In genomic region chr21:38830667-38831525, GRCh38 we compare ENCODE assay signal across 9 cellular contexts. TPM values are rescaled to one million over a fixed set of nuclear protein-coding genes. Genes with fewer than 3 reads are reported as not detected.
DNase-seq lines count a peak whose midpoint lies in the region; ATAC-seq and TF ChIP-seq lines count a peak whose summit lies in the region.
"Had no signal": no experiment of that assay in that cellular context is flagged by ENCODE, and none has a peak within 500 bp of the region (broad histone marks: within the 10 kb centered on the region; RNA-seq: fewer than 3 reads in every experiment).

No MANE protein-coding gene starts in this region.

- no peak overlapping the region for H3K27ac Mint-ChIP-seq in nephron progenitor cell

- H3K27ac ChIP-seq in OCI-LY3 (ENCODE audit: low read length) (peak overlapping the region; percentile 98), neutrophil (peak overlapping the region; percentile 99)

- peaks cover 4% of the 10 kb centered on the region for H3K36me3 Mint-ChIP-seq in nephron progenitor cell (ENCODE audit: low read depth)
- H3K36me3 Mint-ChIP-seq: immature natural killer cell had no signal

- peak; percentile 56 for ATAC-seq in GM18519 (IDR thresholded peaks at IDR 0.05; ENCODE audit: low FRiP score, unreplicated experiment)
- peak; percentile 84 for ATAC-seq in HG02571 (IDR thresholded peaks at IDR 0.05; ENCODE audit: unreplicated experiment)

- peaks cover 13% of the 10 kb centered on the region for H3K27me3 Mint-ChIP-seq in nephron progenitor cell (ENCODE audit: low read depth, poor library complexity)

- H3K36me3 ChIP-seq in OCI-LY3 (replicated peaks; ENCODE audit: low read depth, low read length): peaks cover under 1% of the 10 kb centered on the region
- no peaks in the 10 kb centered on the region for H3K36me3 ChIP-seq in neutrophil
- H3K36me3 ChIP-seq in H7 (replicated peaks; ENCODE audit: control insufficient read depth, insufficient read depth, low read length): no peaks in the 10 kb centered on the region

- H3K4me1 ChIP-seq in OCI-LY3 (ENCODE audit: low read length) (peaks cover 22% of the 10 kb centered on the region), neutrophil (ENCODE audit: control insufficient read depth in 1 of 2, insufficient read depth in 1 of 2, low read depth in 1 of 2, low read length in 1 of 2) (peaks cover 37 to 38% of the 10 kb centered on the region in 2 experiments)

- no peaks in the 10 kb centered on the region for H3K4me1 Mint-ChIP-seq in nephron progenitor cell

- TF ChIP-seq CTCF in OCI-LY3 (IDR thresholded peaks at IDR 0.05; ENCODE audit: low read depth, low read length) (no peak), neutrophil (IDR thresholded peaks at IDR 0.05) (no peak), nephron progenitor cell (IDR thresholded peaks at IDR 0.05) (no peak)

- peak overlapping the region; percentile 60 for H3K9ac ChIP-seq in OCI-LY3 (ENCODE audit: low read length)

- H4K20me1 ChIP-seq in OCI-LY3 (ENCODE audit: insufficient read depth, low read length): no peaks in the 10 kb centered on the region

- H3K9me3 Mint-ChIP-seq in nephron progenitor cell: peaks cover 20% of the 10 kb centered on the region
- H3K9me3 Mint-ChIP-seq: immature natural killer cell had no signal

- H3K4me2 ChIP-seq in OCI-LY3 (ENCODE audit: low read length): peak overlapping the region; percentile 71

- no peaks in the 10 kb centered on the region for H3K79me2 ChIP-seq in OCI-LY3 (ENCODE audit: low read length)

- H3K27me3 ChIP-seq in OCI-LY3 (ENCODE audit: low read depth, low read length) (no peaks in the 10 kb centered on the region), neutrophil (no peaks in the 10 kb centered on the region), H7 (ENCODE audit: control insufficient read depth, insufficient read depth, low read length) (no peaks in the 10 kb centered on the region)

- H3K4me3 ChIP-seq in OCI-LY3 (ENCODE audit: low read length) (peak overlapping the region; percentile 41), neutrophil (ENCODE audit: low read depth in 1 of 2, low read length in 1 of 2) (peak overlapping the region; percentile 44 to 48), H7 (ENCODE audit: insufficient read depth, low read depth, low read length) (no peak overlapping the region)

- H2AFZ ChIP-seq in OCI-LY3 (ENCODE audit: low read depth, low read length): no peak overlapping the region

- H3K4me3 Mint-ChIP-seq in nephron progenitor cell: no peak overlapping the region
- H3K4me3 Mint-ChIP-seq: immature natural killer cell had no signal

- H3K9me3 ChIP-seq in OCI-LY3 (ENCODE audit: insufficient read depth, low read length): 0 out of 2 replicates have a peak, but pooled peaks cover 5% of the 10 kb centered on the region
- no peaks in the 10 kb centered on the region for H3K9me3 ChIP-seq in neutrophil

- DNase-seq in H7: no peak
- DNase-seq in nephron progenitor cell: no peak
- no peak for DNase-seq in retina
- no peak for DNase-seq in NCI-H146 treated with DMSO at 0.1 percent for 48 hours (lab: John Stamatoyannopoulos, UW; ENCODE audit: unreplicated experiment)

RNA-seq across cellular contexts. Expression of gene ETS2, which starts 25.2 kb away (rescaled TPM):
- 47.9 and 52.2 TPM in 2 replicates for total RNA-seq in H7 (2014; rRNA removed; shearing (Covaris generic))
